ENCODE assay signal across 9 cellular contexts in the genomic region with DNA sequence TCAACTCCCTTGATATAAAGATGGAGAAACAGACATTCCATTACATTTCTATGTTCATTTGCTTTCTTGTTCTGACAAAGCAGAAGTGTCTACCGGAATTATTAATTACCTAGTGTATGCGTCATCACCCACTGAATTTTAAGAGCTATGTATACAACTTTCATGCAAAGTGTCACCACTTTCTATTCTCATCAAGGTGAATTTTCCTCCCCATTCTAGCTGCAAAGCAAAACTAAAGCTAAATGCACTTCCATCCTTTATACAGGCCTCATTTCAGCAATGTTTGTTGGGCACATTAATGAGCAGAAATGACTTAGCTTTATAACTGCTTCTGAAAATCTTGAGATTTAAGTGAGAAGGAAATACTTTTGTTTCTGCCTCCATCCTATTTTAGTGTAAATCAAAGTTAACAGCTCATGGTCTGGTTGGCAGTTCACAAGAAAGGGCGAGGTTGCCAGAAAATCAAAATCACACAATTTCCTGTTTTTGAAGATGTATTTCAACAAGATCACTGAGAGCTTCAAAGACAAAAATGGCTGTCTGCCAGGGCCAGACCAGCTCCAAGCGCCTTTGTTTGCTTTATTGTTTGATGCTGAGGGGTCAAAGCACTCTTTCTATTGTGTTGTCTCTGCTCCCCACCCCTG. TPM values are rescaled to one million over a fixed set of nuclear protein-coding genes. Genes with fewer than 3 reads are reported as not detected.
DNase-seq lines count a peak whose midpoint lies in the region; ATAC-seq, FAIRE-seq and TF ChIP-seq lines count a peak whose summit lies in the region.
"Had no signal": no experiment of that assay in that cellular context is flagged by ENCODE, and none has a peak within 500 bp of the region (broad histone marks: within the 10 kb centered on the region; RNA-seq: fewer than 3 reads in every experiment).

No MANE protein-coding gene starts in this region.

- H3K4me3 ChIP-seq in fibroblast of the aortic adventitia (ENCODE audit: low read depth, low read length) (no peak overlapping the region), neuronal stem cell (ENCODE audit: low read length in 2 of 2) (no peak overlapping the region)
- H3K4me3 ChIP-seq: HAP-1 had no signal

- H3K36me3 ChIP-seq in neuronal stem cell (replicated peaks in 1 of 2; ENCODE audit: control insufficient read depth in 2 of 2, insufficient read depth in 2 of 2, low read length in 2 of 2) = no peaks in the 10 kb centered on the region
- H3K36me3 ChIP-seq: HAP-1 had no signal

- no peak overlapping the region for H2AFZ ChIP-seq in neuronal stem cell (ENCODE audit: low read length)

- no peak overlapping the region for H2BK120ac ChIP-seq in neuronal stem cell (ENCODE audit: low read depth, low read length)

- no peak overlapping the region for H3K27ac ChIP-seq in neuronal stem cell (replicated peaks; ENCODE audit: low read length)

- no peak overlapping the region for H3K4me2 ChIP-seq in neuronal stem cell (ENCODE audit: insufficient read depth, low read length, poor library complexity, severe bottlenecking)

- H2BK15ac ChIP-seq in neuronal stem cell (ENCODE audit: low read length) = no peak overlapping the region

- peak; percentile 70 for ATAC-seq in GM21447 (IDR thresholded peaks at IDR 0.05; ENCODE audit: unreplicated experiment)

- no peaks in the 10 kb centered on the region for H3K36me3 Mint-ChIP-seq in endothelial cell (ENCODE audit: low read depth, unreplicated experiment)

- H3K27me3 Mint-ChIP-seq in endothelial cell (ENCODE audit: unreplicated experiment) = no peaks in the 10 kb centered on the region

- no peak for TF ChIP-seq POLR2A in GM12891 (IDR thresholded peaks at IDR 0.05; ENCODE audit: low read depth, low read length)

- no peak overlapping the region for H3K14ac ChIP-seq in neuronal stem cell (ENCODE audit: low read length)

- no peaks in the 10 kb centered on the region for H3K27me3 ChIP-seq in neuronal stem cell (ENCODE audit: control insufficient read depth in 3 of 3, insufficient read depth in 3 of 3, low read depth in 1 of 3, low read length in 3 of 3)

- peak; percentile 93 for FAIRE-seq in GM12891 (lab: Jason Lieb, UNC)

- in situ Hi-C loops in ACHN (cut with HindIII; ENCODE audit: low pct_ligation_motif_present, low pct_unique_long_range_greater_than_20kb, low sequenced_read_pairs) = no loop called here

- no peak overlapping the region for H2BK5ac ChIP-seq in neuronal stem cell (ENCODE audit: low read length)

- H3K27ac Mint-ChIP-seq in endothelial cell (ENCODE audit: unreplicated experiment) = no peak overlapping the region

- no peak overlapping the region for H3K18ac ChIP-seq in neuronal stem cell (ENCODE audit: low read length)

- DNase-seq in GM12891 (ENCODE audit: insufficient read length, low spot score) = no peak
- DNase-seq in OCI-M1 (lab: John Stamatoyannopoulos, UW) = peak; percentile 2
- DNase-seq in fibroblast of the aortic adventitia (ENCODE audit: low read depth) = peak; percentile 24
- DNase-seq in NCI-H146 (lab: John Stamatoyannopoulos, UW) = no peak
- DNase-seq in neuronal stem cell (ENCODE audit: low spot score) = no peak
- no peak for DNase-seq in ACHN
- DNase-seq in endothelial cell (ENCODE audit: low spot score) = no peak

- no peaks in the 10 kb centered on the region for H3K79me1 ChIP-seq in neuronal stem cell (ENCODE audit: low read depth, low read length)

- TF ChIP-seq CTCF in fibroblast of the aortic adventitia (IDR thresholded peaks at IDR 0.05; ENCODE audit: insufficient read depth, low read length) (no peak), endothelial cell (IDR thresholded peaks at IDR 0.05; ENCODE audit: unreplicated experiment) (no peak)

- H3K4ac ChIP-seq in neuronal stem cell (ENCODE audit: low read length) = no peak overlapping the region

- H3K9me3 Mint-ChIP-seq in endothelial cell (ENCODE audit: unreplicated experiment) = no peaks in the 10 kb centered on the region

- no peak overlapping the region for H3K9ac ChIP-seq in neuronal stem cell (ENCODE audit: low read depth, low read length, poor library complexity)

- no peak overlapping the region for H4K91ac ChIP-seq in neuronal stem cell (ENCODE audit: low read depth, low read length, poor library complexity)

- no peak overlapping the region for H3K23ac ChIP-seq in neuronal stem cell (ENCODE audit: low read depth, low read length, poor library complexity)

- no CpG with 5 or more reads among the region's 4 CpGs for WGBS in neuronal stem cell (ENCODE audit: extremely low coverage in 2 of 2, insufficient read length in 2 of 2, insufficient replicate concordance in 1 of 2), 2 donors

- H3K4me3 Mint-ChIP-seq in endothelial cell (ENCODE audit: unreplicated experiment) = no peak overlapping the region

- no peaks in the 10 kb centered on the region for H3K4me1 Mint-ChIP-seq in endothelial cell (ENCODE audit: unreplicated experiment)

- H2AK5ac ChIP-seq in neuronal stem cell (ENCODE audit: low read depth, low read length) = no peak overlapping the region

- no peak overlapping the region for H2BK12ac ChIP-seq in neuronal stem cell (ENCODE audit: low read length)

- no peaks in the 10 kb centered on the region for H3K4me1 ChIP-seq in neuronal stem cell (ENCODE audit: control insufficient read depth in 2 of 2, insufficient read depth in 1 of 2, low read depth in 1 of 2, low read length in 2 of 2)

- H4K8ac ChIP-seq in neuronal stem cell (ENCODE audit: low read depth, low read length) = no peak overlapping the region

- no peaks in the 10 kb centered on the region for H3K9me3 ChIP-seq in neuronal stem cell (replicated peaks in 1 of 2; ENCODE audit: control insufficient read depth in 2 of 2, insufficient read depth in 1 of 2, low read depth in 1 of 2, low read length in 2 of 2)
- H3K9me3 ChIP-seq: HAP-1 had no signal

TF ChIP-seq in GM12891, 5 proteins besides CTCF, POLR2A, EP300 and RAD21:
- TF ChIP-seq POU2F2 (IDR thresholded peaks at IDR 0.05; ENCODE audit: low read depth, low read length) (no peak), POLR2AphosphoS5 (IDR thresholded peaks at IDR 0.05; ENCODE audit: low read depth, low read length) (no peak), TAF1 (IDR thresholded peaks at IDR 0.05; ENCODE audit: low read depth, low read length) (no peak), PAX5 (IDR thresholded peaks at IDR 0.05; ENCODE audit: insufficient read depth, low read length, severe bottlenecking) (no peak), SPI1 (IDR thresholded peaks at IDR 0.05; ENCODE audit: low read depth, low read length) (peak; percentile 25; the same call in 1 of the 2 replicates)

RNA-seq across cellular contexts. Expression of a gene that starts 7.2 kb away (rescaled TPM):
- polyA plus RNA-seq in GM12891 (2012; ENCODE audit: low read depth, missing spikeins) = not detected
- not detected in 2 replicates for total RNA-seq in fibroblast of the aortic adventitia (ENCODE audit: low replicate concordance)
- polyA plus RNA-seq in neuronal stem cell (2013, experiment 1 of 2) = not detected
- polyA plus RNA-seq in neuronal stem cell (2013, experiment 2 of 2) = not detected
- total RNA-seq in endothelial cell (ENCODE audit: unreplicated experiment) = not detected

Comparison
In these comparisons a context has a peak if more than half of its experiments do, and no peak if none do; other contexts are left out.
1. DNase-seq: peak in OCI-M1 (single experiment) and fibroblast of the aortic adventitia (single experiment); none in GM12891 (single experiment), NCI-H146 (single experiment), neuronal stem cell (single experiment), ACHN (single experiment) and endothelial cell (single experiment).